ENCODE assay signal across 10 cellular contexts in the genomic region with DNA sequence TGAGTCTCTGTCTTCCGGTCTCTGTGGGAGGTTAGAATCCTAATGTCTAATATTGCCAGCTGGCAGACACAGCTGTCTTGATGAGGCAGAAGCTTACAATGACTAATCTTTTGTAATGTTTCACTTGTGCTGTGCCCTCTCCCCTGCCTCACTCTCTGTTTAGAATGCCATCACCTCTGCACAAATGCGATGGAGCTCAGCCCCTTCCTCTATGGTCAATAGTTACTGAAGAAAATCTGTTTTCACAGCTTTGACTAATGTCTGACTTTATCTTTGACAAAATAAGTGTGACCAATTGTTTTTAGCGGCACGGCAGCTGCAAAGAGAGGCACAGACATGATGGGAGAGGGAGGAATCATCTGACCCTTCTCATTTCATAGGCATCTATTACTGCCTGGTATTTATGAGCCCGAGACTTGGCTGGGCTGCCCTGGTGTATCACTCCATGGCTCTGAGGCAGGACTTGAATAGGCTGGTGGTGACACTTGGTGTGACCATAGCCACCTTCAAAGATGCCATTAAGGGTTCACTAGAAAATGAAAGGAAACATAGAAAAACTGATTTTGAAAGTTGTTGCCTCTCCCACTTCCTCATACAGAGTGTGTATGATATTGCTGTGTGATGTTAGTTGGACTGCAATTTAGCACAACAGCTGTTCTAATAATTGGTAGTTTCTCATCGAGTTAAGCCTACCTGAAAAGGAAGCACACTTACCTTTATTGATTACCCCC.
A peak's percentile ranks its signal among the peaks of the same experiment; 100 is the strongest.
DNase-seq lines count a peak whose midpoint lies in the region; ATAC-seq and TF ChIP-seq lines count a peak whose summit lies in the region.
"Had no signal": no experiment of that assay in that cellular context is flagged by ENCODE, and none has a peak within 500 bp of the region (broad histone marks: within the 10 kb centered on the region; RNA-seq: fewer than 3 reads in every experiment).

No MANE protein-coding gene starts in this region.

- in situ Hi-C loops in astrocyte of the spinal cord (cut with HindIII; ENCODE audit: low sequenced_read_pairs), result no loop called here

- TF ChIP-seq POLR2A in spleen (IDR thresholded peaks at IDR 0.05), result no peak

- ATAC-seq in GM19395 (IDR thresholded peaks at IDR 0.05; ENCODE audit: unreplicated experiment) (peak; percentile 92), HG03095 (IDR thresholded peaks at IDR 0.05; ENCODE audit: unreplicated experiment) (peak; percentile 62)

- peaks cover 0 to 57% (median 18%) of the 10 kb centered on the region in 7 donors for H3K27me3 ChIP-seq in spleen (replicated peaks in 1 of 7)

- no peaks in the 10 kb centered on the region for H3K36me3 ChIP-seq in spleen

- H3K4me1 ChIP-seq in spleen, result peaks cover 6 to 39% (median 17%) of the 10 kb centered on the region in 6 donors
- H3K4me1 ChIP-seq: Caco-2 had no signal

- intact Hi-C loops in spleen (cut with DNase I; ENCODE audit: low total_unique reads), result no loop called here

- no peak for TF ChIP-seq CTCF in astrocyte of the spinal cord (IDR thresholded peaks at IDR 0.05; ENCODE audit: low read depth, low read length)
- TF ChIP-seq CTCF in spleen (IDR thresholded peaks at IDR 0.05 in 8 of 11, conservative IDR thresholded peaks at IDR 0.05 in 3 of 11), result no peak

- DNase-seq in Daoy (ENCODE audit: low read depth) (peak; percentile 78), astrocyte of the spinal cord (ENCODE audit: low read depth, low spot score) (peak; percentile 57), spleen (no peak), superior temporal gyrus (ENCODE audit: extremely low spot score) (no peak), Kasumi-1 (lab: John Stamatoyannopoulos, UW) (no peak), NCI-H1436 (lab: John Stamatoyannopoulos, UW) (no peak)
- DNase-seq: Caco-2, NCI-H510A had no signal

- H3K27ac ChIP-seq in spleen, result no peak overlapping the region

- H3K9me3 ChIP-seq in spleen, result peaks cover 0 to 28% (median 7%) of the 10 kb centered on the region in 8 donors

- no peak overlapping the region for H3K4me3 ChIP-seq in astrocyte of the spinal cord (ENCODE audit: low read depth, low read length)
- no peak overlapping the region for H3K4me3 ChIP-seq in spleen

- 71 to 78% (median 74%) methylated on average over 6 of the region's 6 CpGs for WGBS in spleen, 5 donors

Comparison
In these comparisons a context has a peak if more than half of its experiments do, and no peak if none do; other contexts are left out.
1. DNase-seq: peak in Daoy (single experiment) and astrocyte of the spinal cord (single experiment); none in spleen (single experiment), superior temporal gyrus (single experiment), Kasumi-1 (0 of 2) and NCI-H1436 (single experiment).